1 cellular context compared by ENCODE assay signal in genomic region chr19:38464421-38465082, GRCh38.
TF ChIP-seq lines count a peak whose summit lies in the region.

No MANE protein-coding gene starts in this region.

TF ChIP-seq in HEK293, 187 proteins besides CTCF, POLR2A, EP300 and RAD21 (continued from another document):
- TF ChIP-seq KLF9 (tag by site-specific recombination; IDR thresholded peaks at IDR 0.05; ENCODE audit: low read depth), result 0 out of 2 replicates have a peak, but pooled peaks have one; percentile 20
- no peak for TF ChIP-seq KLF17 (tag by site-specific recombination; IDR thresholded peaks at IDR 0.05)
- TF ChIP-seq ZNF292 (tag by site-specific recombination; IDR thresholded peaks at IDR 0.05; ENCODE audit: borderline replicate concordance, low read depth), result no peak
- no peak for TF ChIP-seq ZNF311 (tag by site-specific recombination; IDR thresholded peaks at IDR 0.05; ENCODE audit: borderline replicate concordance)
- no peak for TF ChIP-seq GLI4 (tag by site-specific recombination; IDR thresholded peaks at IDR 0.05)
- no peak for TF ChIP-seq KLF1 (tag by site-specific recombination; IDR thresholded peaks at IDR 0.05)
- no peak for TF ChIP-seq ZNF626 (tag by site-specific recombination; IDR thresholded peaks at IDR 0.05)
- TF ChIP-seq PRDM1 (tag by site-specific recombination; IDR thresholded peaks at IDR 0.05), result no peak; the same call in 1 of the 2 replicates
- TF ChIP-seq ZNF133 (tag by site-specific recombination; IDR thresholded peaks at IDR 0.05), result no peak
- no peak for TF ChIP-seq ZBTB8A (tag by site-specific recombination; IDR thresholded peaks at IDR 0.05)
- TF ChIP-seq ZNF544 (tag by site-specific recombination; IDR thresholded peaks at IDR 0.05), result no peak
- TF ChIP-seq ELK4 (IDR thresholded peaks at IDR 0.05; ENCODE audit: borderline replicate concordance, low read depth, low read length), result no peak
- TF ChIP-seq HOXA7 (CRISPR knock-in tag; IDR thresholded peaks at IDR 0.05; ENCODE audit: borderline replicate concordance), result no peak
- 0 out of 2 replicates have a peak, but pooled peaks have one; percentile 23 for TF ChIP-seq HIC1 (tag by site-specific recombination; IDR thresholded peaks at IDR 0.05)
- TF ChIP-seq ZNF449 (tag by site-specific recombination; IDR thresholded peaks at IDR 0.05), result no peak
- no peak for TF ChIP-seq ZNF335 (tag by site-specific recombination; conservative IDR thresholded peaks at IDR 0.05)
- TF ChIP-seq PRDM4 (tag by site-specific recombination; IDR thresholded peaks at IDR 0.05), result no peak
- TF ChIP-seq ZNF169 (tag by site-specific recombination; IDR thresholded peaks at IDR 0.05), result no peak
- TF ChIP-seq ZNF707 (tag by site-specific recombination; IDR thresholded peaks at IDR 0.05), result no peak
- TF ChIP-seq ZBTB6 (tag by site-specific recombination; IDR thresholded peaks at IDR 0.05), result no peak
- peak; percentile 92 for TF ChIP-seq ZFHX2 (tag by site-specific recombination; conservative IDR thresholded peaks at IDR 0.05)
- no peak for TF ChIP-seq ZNF548 (tag by site-specific recombination; IDR thresholded peaks at IDR 0.05)
- TF ChIP-seq ZNF341 (tag by site-specific recombination; IDR thresholded peaks at IDR 0.05; ENCODE audit: low read depth), result no peak
- TF ChIP-seq GLIS2 (tag by site-specific recombination; IDR thresholded peaks at IDR 0.05), result no peak
- 0 out of 2 replicates have a peak, but pooled peaks have one; percentile 7 for TF ChIP-seq BCL6B (tag by site-specific recombination; IDR thresholded peaks at IDR 0.05)
- no peak for TF ChIP-seq REPIN1 (tag by site-specific recombination; IDR thresholded peaks at IDR 0.05; ENCODE audit: low read depth)
- TF ChIP-seq ZNF148 (tag by site-specific recombination; IDR thresholded peaks at IDR 0.05; ENCODE audit: borderline replicate concordance), result 0 out of 2 replicates have a peak, but pooled peaks have one; percentile 9
- no peak for TF ChIP-seq ZNF639 (tag by site-specific recombination; IDR thresholded peaks at IDR 0.05)
- peak; percentile 96 for TF ChIP-seq BCL11B (tag by site-specific recombination; IDR thresholded peaks at IDR 0.05; ENCODE audit: low read depth)
- TF ChIP-seq ZXDB (tag by site-specific recombination; IDR thresholded peaks at IDR 0.05), result no peak
- no peak for TF ChIP-seq RBAK (tag by site-specific recombination; IDR thresholded peaks at IDR 0.05)
- TF ChIP-seq ZNF76 (tag by site-specific recombination; IDR thresholded peaks at IDR 0.05; ENCODE audit: borderline replicate concordance, low read depth), result no peak
- peak; percentile 2; the same call in 1 of the 2 replicates for TF ChIP-seq SP2 (tag by site-specific recombination; IDR thresholded peaks at IDR 0.05)
- no peak for TF ChIP-seq ZNF26 (tag by site-specific recombination; IDR thresholded peaks at IDR 0.05)
- TF ChIP-seq EGR2 (tag by site-specific recombination; IDR thresholded peaks at IDR 0.05; ENCODE audit: low read depth), result peak; percentile 98
- TF ChIP-seq ZNF18 (tag by site-specific recombination; IDR thresholded peaks at IDR 0.05), result no peak
- TF ChIP-seq ZNF423 (tag by site-specific recombination; IDR thresholded peaks at IDR 0.05), result no peak
- no peak for TF ChIP-seq ZNF112 (tag by site-specific recombination; IDR thresholded peaks at IDR 0.05)
- TF ChIP-seq ZNF558 (tag by site-specific recombination; IDR thresholded peaks at IDR 0.05), result no peak
